14 cellular contexts compared by ENCODE assay signal in genomic region chrX:13965531-13965930, GRCh38.
"Had no signal": no experiment of that assay in that cellular context is flagged by ENCODE, and none has a peak within 500 bp of the region (broad histone marks: within the 10 kb centered on the region; RNA-seq: fewer than 3 reads in every experiment).

No MANE protein-coding gene starts in this region.

- H3K4me3 ChIP-seq: coronary artery, lung, ovary, transverse colon had no signal

- DNase-seq: activated CD4-positive, alpha-beta T cell treated with anti-CD3 and anti-CD28 coated beads, Interleukin-2, amount 10 ng/mL, durations not matched to agents 24 days and 14 days; activated CD8-positive, alpha-beta memory T cell treated with anti-CD3 and anti-CD28 coated beads, Interleukin-2, amount 50 U/mL, for 48 hours; activated naive CD8-positive, alpha-beta T cell treated with anti-CD3 and anti-CD28 coated beads for 36 hours; effector CD8-positive, alpha-beta T cell; foreskin fibroblast; ovary; SHP77 treated with DMSO at 0.1 percent for 48 hours; T-helper 17 cell; transverse colon; WERI-Rb-1 had no signal

- H3K4me3 Mint-ChIP-seq: activated CD4-positive, alpha-beta T cell treated with anti-CD3 and anti-CD28 coated beads, Interleukin-2, amount 10 ng/mL, durations not matched to agents 24 days and 14 days; activated naive CD8-positive, alpha-beta T cell treated with anti-CD3 and anti-CD28 coated beads for 36 hours; neural crest cell; stimulated activated effector memory CD8-positive, alpha-beta T cell treated with anti-CD3 and anti-CD28 coated beads, Interleukin-12 subunit alpha, Interleukin-12 subunit beta, amount 100 ng/mL, for 72 hours; T-helper 17 cell had no signal

- H3K27me3 ChIP-seq: ovary, transverse colon had no signal

- H3K9me3 Mint-ChIP-seq: activated CD4-positive, alpha-beta T cell treated with anti-CD3 and anti-CD28 coated beads, Interleukin-2, amount 10 ng/mL, durations not matched to agents 24 days and 14 days; activated naive CD8-positive, alpha-beta T cell treated with anti-CD3 and anti-CD28 coated beads for 36 hours; stimulated activated effector memory CD8-positive, alpha-beta T cell treated with anti-CD3 and anti-CD28 coated beads, Interleukin-12 subunit alpha, Interleukin-12 subunit beta, amount 100 ng/mL, for 72 hours had no signal

- H3K27ac ChIP-seq: coronary artery, ovary, transverse colon, WERI-Rb-1 had no signal

- ATAC-seq: stimulated activated effector memory CD8-positive, alpha-beta T cell treated with anti-CD3 and anti-CD28 coated beads, Interleukin-12 subunit alpha, Interleukin-12 subunit beta, amount 100 ng/mL, for 72 hours; T-helper 17 cell had no signal

- H3K36me3 Mint-ChIP-seq: stimulated activated effector memory CD8-positive, alpha-beta T cell treated with anti-CD3 and anti-CD28 coated beads, Interleukin-12 subunit alpha, Interleukin-12 subunit beta, amount 100 ng/mL, for 72 hours had no signal

- H3K4me1 Mint-ChIP-seq: activated CD4-positive, alpha-beta T cell treated with anti-CD3 and anti-CD28 coated beads, Interleukin-2, amount 10 ng/mL, durations not matched to agents 24 days and 14 days; activated naive CD8-positive, alpha-beta T cell treated with anti-CD3 and anti-CD28 coated beads for 36 hours; neural crest cell; stimulated activated effector memory CD8-positive, alpha-beta T cell treated with anti-CD3 and anti-CD28 coated beads, Interleukin-12 subunit alpha, Interleukin-12 subunit beta, amount 100 ng/mL, for 72 hours; T-helper 17 cell had no signal

- H3K27ac Mint-ChIP-seq: activated CD4-positive, alpha-beta T cell treated with anti-CD3 and anti-CD28 coated beads, Interleukin-2, amount 10 ng/mL, durations not matched to agents 24 days and 14 days; activated naive CD8-positive, alpha-beta T cell treated with anti-CD3 and anti-CD28 coated beads for 36 hours; stimulated activated effector memory CD8-positive, alpha-beta T cell treated with anti-CD3 and anti-CD28 coated beads, Interleukin-12 subunit alpha, Interleukin-12 subunit beta, amount 100 ng/mL, for 72 hours; T-helper 17 cell had no signal

- H3K36me3 ChIP-seq: ovary, transverse colon, WERI-Rb-1 had no signal

- H3K27me3 Mint-ChIP-seq: activated CD4-positive, alpha-beta T cell treated with anti-CD3 and anti-CD28 coated beads, Interleukin-2, amount 10 ng/mL, durations not matched to agents 24 days and 14 days; activated naive CD8-positive, alpha-beta T cell treated with anti-CD3 and anti-CD28 coated beads for 36 hours; T-helper 17 cell had no signal
